ENCODE assay signal across 15 cellular contexts in the genomic region with DNA sequence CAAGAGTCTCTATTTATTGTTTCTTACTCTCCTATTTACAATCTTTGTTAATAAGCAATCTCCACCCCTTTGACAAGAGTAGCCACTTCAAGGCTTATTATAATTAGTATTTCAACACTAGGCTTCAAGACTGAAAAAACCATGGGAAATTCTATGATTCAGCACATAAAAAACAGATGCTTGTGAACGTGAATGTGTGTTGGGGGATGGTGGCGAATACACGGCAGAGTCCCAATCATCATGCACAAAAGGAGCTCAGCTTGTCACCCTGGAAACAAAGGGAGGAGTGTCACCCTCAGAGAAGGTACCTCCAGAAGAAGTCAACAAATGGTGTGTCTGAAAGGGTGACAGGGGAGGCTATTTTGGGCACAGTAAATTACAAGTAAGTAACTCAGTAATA.
A peak's percentile ranks its signal among the peaks of the same experiment; 100 is the strongest.
DNase-seq lines count a peak whose midpoint lies in the region; ATAC-seq and TF ChIP-seq lines count a peak whose summit lies in the region.
"Had no signal": no experiment of that assay in that cellular context is flagged by ENCODE, and none has a peak within 500 bp of the region (broad histone marks: within the 10 kb centered on the region; RNA-seq: fewer than 3 reads in every experiment).

No MANE protein-coding gene starts in this region.

- DNase-seq in GM04503 (ENCODE audit: low read depth) (peak; percentile 77), NCI-H146 treated with DMSO at 0.1 percent for 48 hours (lab: John Stamatoyannopoulos, UW; ENCODE audit: unreplicated experiment) (peak; percentile 34), chondrocyte (ENCODE audit: low spot score) (no peak), psoas muscle (no peak), HuH-7.5 (ENCODE audit: low spot score) (no peak)
- DNase-seq in CD4-positive, alpha-beta memory T cell = no peak
- DNase-seq: activated CD4-positive, alpha-beta T cell treated with anti-CD3 and anti-CD28 coated beads for 48 hours; activated T-cell treated with anti-CD3 and anti-CD28 coated beads, Interleukin-2, amount 50 U/mL, for 1 hour; cortex of kidney; NCI-H524; stimulated activated naive CD4-positive, alpha-beta T cell treated with Interleukin-2 at 50 U/mL for 16 hours; T-helper 2 cell had no signal

- H3K4me3 ChIP-seq in psoas muscle = no peak overlapping the region
- no peak overlapping the region for H3K4me3 ChIP-seq in CD4-positive, alpha-beta memory T cell (ENCODE audit: low read length in 2 of 2)
- H3K4me3 ChIP-seq: esophagus muscularis mucosa had no signal

- CTCF ChIA-PET in CD4-positive, alpha-beta memory T cell (lab: Charles Lee; ENCODE audit: partially characterized antibody) = no interaction called here

- H3K9me3 Mint-ChIP-seq in chondrocyte (ENCODE audit: low read depth) = no peaks in the 10 kb centered on the region
- no peaks in the 10 kb centered on the region for H3K9me3 Mint-ChIP-seq in CD4-positive, alpha-beta memory T cell
- H3K9me3 Mint-ChIP-seq: nephron had no signal

- ATAC-seq in psoas muscle (peak in 3 of 4 donors; percentile 27 to 39 (median 32)), GM21825 (IDR thresholded peaks at IDR 0.05; ENCODE audit: unreplicated experiment) (no peak)

- H3K4me1 Mint-ChIP-seq in chondrocyte (ENCODE audit: low read depth) = peaks cover 25% of the 10 kb centered on the region
- no peaks in the 10 kb centered on the region for H3K4me1 Mint-ChIP-seq in CD4-positive, alpha-beta memory T cell
- H3K4me1 Mint-ChIP-seq: nephron had no signal

- H3K27me3 ChIP-seq in psoas muscle (ENCODE audit: insufficient read depth in 3 of 3, low read length in 2 of 3) = no peaks in the 10 kb centered on the region
- H3K27me3 ChIP-seq in CD4-positive, alpha-beta memory T cell (ENCODE audit: insufficient read depth, low read length) = no peaks in the 10 kb centered on the region
- H3K27me3 ChIP-seq: esophagus muscularis mucosa had no signal

- H3K36me3 Mint-ChIP-seq in chondrocyte (ENCODE audit: low read depth) = peaks cover 14% of the 10 kb centered on the region
- H3K36me3 Mint-ChIP-seq in CD4-positive, alpha-beta memory T cell = no peaks in the 10 kb centered on the region

- H3K27me3 Mint-ChIP-seq in chondrocyte (ENCODE audit: low read depth) = no peaks in the 10 kb centered on the region
- no peaks in the 10 kb centered on the region for H3K27me3 Mint-ChIP-seq in CD4-positive, alpha-beta memory T cell

- no peak overlapping the region for H3K27ac ChIP-seq in psoas muscle
- no peak overlapping the region for H3K27ac ChIP-seq in CD4-positive, alpha-beta memory T cell (ENCODE audit: low read depth, low read length)
- H3K27ac ChIP-seq: esophagus muscularis mucosa had no signal

- no peaks in the 10 kb centered on the region for H3K9me3 ChIP-seq in psoas muscle
- no peaks in the 10 kb centered on the region for H3K9me3 ChIP-seq in CD4-positive, alpha-beta memory T cell (ENCODE audit: control insufficient read depth in 1 of 2, low read length in 2 of 2)
- H3K9me3 ChIP-seq: esophagus muscularis mucosa had no signal

- H3K4me1 ChIP-seq in psoas muscle = peaks cover 33% of the 10 kb centered on the region
- H3K4me1 ChIP-seq in CD4-positive, alpha-beta memory T cell (ENCODE audit: insufficient read depth, low read length) = no peaks in the 10 kb centered on the region

- WGBS in psoas muscle, 3 donors = 49 to 67% (median 57%) methylated on average over 3 of the region's 3 CpGs

- intact Hi-C loops in psoas muscle (cut with DNase I) = loop anchor here in 1 of 2 donors (10.0 kb wide), 1 partner anchor 199 kb away; no protein-coding TSS in a partner anchor
- intact Hi-C loops in CD4-positive, alpha-beta memory T cell (cut with micrococcal nuclease) = no loop called here

- POLR2A ChIA-PET in CD4-positive, alpha-beta memory T cell (lab: Charles Lee; ENCODE audit: partially characterized antibody) = no interaction called here

- no peak overlapping the region for H3K4me3 Mint-ChIP-seq in chondrocyte (ENCODE audit: unreplicated experiment)
- H3K4me3 Mint-ChIP-seq in CD4-positive, alpha-beta memory T cell = no peak overlapping the region
- H3K4me3 Mint-ChIP-seq: nephron had no signal

- peak overlapping the region; percentile 20 for H3K27ac Mint-ChIP-seq in chondrocyte (ENCODE audit: unreplicated experiment)
- H3K27ac Mint-ChIP-seq in CD4-positive, alpha-beta memory T cell = no peak overlapping the region
- H3K27ac Mint-ChIP-seq: nephron had no signal

- H3K36me3 ChIP-seq in psoas muscle (ENCODE audit: insufficient read depth in 1 of 2, low read depth in 1 of 2) = peaks cover 0 to 2% of the 10 kb centered on the region in 2 donors
- H3K36me3 ChIP-seq in CD4-positive, alpha-beta memory T cell (ENCODE audit: insufficient read depth, low read length) = no peaks in the 10 kb centered on the region
- H3K36me3 ChIP-seq: esophagus muscularis mucosa had no signal

- TF ChIP-seq CTCF in chondrocyte (IDR thresholded peaks at IDR 0.05) (no peak), psoas muscle (IDR thresholded peaks at IDR 0.05) (no peak)

Comparison
In these comparisons a context has a peak if more than half of its experiments do, and no peak if none do; other contexts are left out.
1. DNase-seq: peak in GM04503 (single experiment) and NCI-H146 treated with DMSO at 0.1 percent for 48 hours (single experiment); none in chondrocyte (single experiment), psoas muscle (0 of 2), CD4-positive, alpha-beta memory T cell (0 of 5) and HuH-7.5 (single experiment).